ENCODE assay signal across 18 cellular contexts in genomic region chr6:126477678-126478077, GRCh38.
DNase-seq lines count a peak whose midpoint lies in the region; ATAC-seq and TF ChIP-seq lines count a peak whose summit lies in the region.
"Had no signal": no experiment of that assay in that cellular context is flagged by ENCODE, and none has a peak within 500 bp of the region (broad histone marks: within the 10 kb centered on the region; RNA-seq: fewer than 3 reads in every experiment).

No MANE protein-coding gene starts in this region.

- no peak for TF ChIP-seq POLR2A in Peyer's patch (IDR thresholded peaks at IDR 0.05)

- no peaks in the 10 kb centered on the region for H3K36me3 ChIP-seq in Peyer's patch
- H3K36me3 ChIP-seq: sigmoid colon, thoracic aorta had no signal

- H3K9me3 ChIP-seq in Peyer's patch = no peaks in the 10 kb centered on the region
- H3K9me3 ChIP-seq: sigmoid colon, thoracic aorta had no signal

- TF ChIP-seq CTCF in Peyer's patch (IDR thresholded peaks at IDR 0.05) = no peak

- H3K27me3 ChIP-seq in Peyer's patch = no peaks in the 10 kb centered on the region
- H3K27me3 ChIP-seq: sigmoid colon had no signal

- H3K27ac ChIP-seq in Peyer's patch = no peak overlapping the region
- H3K27ac ChIP-seq: sigmoid colon, thoracic aorta had no signal

- no peaks in the 10 kb centered on the region for H3K4me1 ChIP-seq in Peyer's patch

- ATAC-seq in GM18502 (IDR thresholded peaks at IDR 0.05; ENCODE audit: poor library complexity, unreplicated experiment) = peak; percentile 74
- peak; percentile 89 for ATAC-seq in GM19395 (IDR thresholded peaks at IDR 0.05; ENCODE audit: unreplicated experiment)
- ATAC-seq in HG02763 (IDR thresholded peaks at IDR 0.05; ENCODE audit: unreplicated experiment) = peak; percentile 53
- ATAC-seq in HG03469 (IDR thresholded peaks at IDR 0.05; ENCODE audit: unreplicated experiment) = peak; percentile 76
- no peak for ATAC-seq in SK-N-SH treated with all-trans-retinoic acid at 6 μM for 48 hours

- no peak overlapping the region for H3K4me3 ChIP-seq in Peyer's patch
- H3K4me3 ChIP-seq: sigmoid colon, thoracic aorta had no signal

- DNase-seq in NCI-H2081 treated with DMSO at 0.1 percent for 48 hours (lab: John Stamatoyannopoulos, UW) (no peak), NCI-H1436 (lab: John Stamatoyannopoulos, UW) (no peak), Peyer's patch (no peak)
- DNase-seq: ACHN; activated naive CD8-positive, alpha-beta T cell treated with anti-CD3 and anti-CD28 coated beads, Interleukin-2, amount 10 ng/mL, durations not matched to agents 7 days and 5 days; activated T-cell treated with anti-CD3 and anti-CD28 coated beads, Interleukin-2, amount 50 U/mL, for 24 hours; H9; hippocampal formation; IMR-90; NCI-H1092; sigmoid colon; stimulated activated CD8-positive, alpha-beta memory T cell treated with anti-CD3 and anti-CD28 coated beads, Interleukin-4, amount 100 ng/mL, for 48 hours had no signal

TF ChIP-seq in SK-N-SH treated with all-trans-retinoic acid at 6 μM for 48 hours, 23 proteins besides CTCF, POLR2A, EP300 and RAD21:
- TF ChIP-seq TSHZ2 (CRISPR knock-in tag; IDR thresholded peaks at IDR 0.05) = no peak
- TF ChIP-seq ARNTL (CRISPR knock-in tag; IDR thresholded peaks at IDR 0.05; ENCODE audit: borderline replicate concordance, low read depth) = no peak
- no peak for TF ChIP-seq ZNF70 (CRISPR knock-in tag; IDR thresholded peaks at IDR 0.05)
- no peak for TF ChIP-seq GLIS3 (CRISPR knock-in tag; IDR thresholded peaks at IDR 0.05)
- TF ChIP-seq ZC3H10 (CRISPR knock-in tag; IDR thresholded peaks at IDR 0.05) = no peak
- no peak for TF ChIP-seq PATZ1 (CRISPR knock-in tag; IDR thresholded peaks at IDR 0.05; ENCODE audit: borderline replicate concordance)
- TF ChIP-seq OSR1 (CRISPR knock-in tag; IDR thresholded peaks at IDR 0.05) = no peak
- no peak for TF ChIP-seq CREB5 (CRISPR knock-in tag; IDR thresholded peaks at IDR 0.05; ENCODE audit: low read depth)
- TF ChIP-seq SNAI2 (CRISPR knock-in tag; IDR thresholded peaks at IDR 0.05) = no peak
- no peak for TF ChIP-seq ISL1 (CRISPR knock-in tag; IDR thresholded peaks at IDR 0.05)
- no peak for TF ChIP-seq ZFP3 (CRISPR knock-in tag; IDR thresholded peaks at IDR 0.05)
- TF ChIP-seq ZFP30 (CRISPR knock-in tag; IDR thresholded peaks at IDR 0.05) = no peak
- no peak for TF ChIP-seq POU6F1 (CRISPR knock-in tag; IDR thresholded peaks at IDR 0.05; ENCODE audit: borderline replicate concordance, low read depth)
- TF ChIP-seq PPARA (CRISPR knock-in tag; IDR thresholded peaks at IDR 0.05; ENCODE audit: borderline replicate concordance) = no peak
- no peak for TF ChIP-seq ZNF8 (CRISPR knock-in tag; IDR thresholded peaks at IDR 0.05)
